ENCODE assay signal across 8 cellular contexts in genomic region chr14:70907172-70907995, GRCh38. TPM values are rescaled to one million over a fixed set of nuclear protein-coding genes. Genes with fewer than 3 reads are reported as not detected.
DNase-seq lines count a peak whose midpoint lies in the region; ATAC-seq and TF ChIP-seq lines count a peak whose summit lies in the region.

TSS of gene PCNX1 (plus strand) at chr14:70907459. CDS start at chr14:70907851, 392 bp downstream.

- H3K4me1 Mint-ChIP-seq in activated B cell treated with CpG ODN at 0.5 μM for 24 hours: peaks cover 26% of the 10 kb centered on the region

- no peak for TF ChIP-seq CTCF in activated B cell treated with CpG ODN at 0.5 μM for 24 hours (IDR thresholded peaks at IDR 0.05)
- peak; percentile 44 for TF ChIP-seq CTCF in cardiac fibroblast (IDR thresholded peaks at IDR 0.05; ENCODE audit: low read depth, low read length)

- H3K9me3 Mint-ChIP-seq in activated B cell treated with CpG ODN at 0.5 μM for 24 hours: no peaks in the 10 kb centered on the region

- H3K4me3 Mint-ChIP-seq in activated B cell treated with CpG ODN at 0.5 μM for 24 hours: peak within 1 kb of the TSS; percentile 85

- ATAC-seq in GM18868 (IDR thresholded peaks at IDR 0.05; ENCODE audit: unreplicated experiment) (peak; percentile 75), HG03103 (IDR thresholded peaks at IDR 0.05; ENCODE audit: low read depth, unreplicated experiment) (peak; percentile 69), activated B cell treated with CpG ODN at 0.5 μM for 24 hours (ENCODE audit: low read depth) (peak; percentile 79)

- H3K4me3 ChIP-seq in cardiac fibroblast (replicated peaks in 1 of 2; ENCODE audit: low read depth in 2 of 2, low read length in 2 of 2): peak within 1 kb of the TSS; percentile 91 to 95

- peaks cover 8% of the 10 kb centered on the region for H3K36me3 Mint-ChIP-seq in activated B cell treated with CpG ODN at 0.5 μM for 24 hours (ENCODE audit: low read depth)

- H3K27me3 Mint-ChIP-seq in activated B cell treated with CpG ODN at 0.5 μM for 24 hours: no peaks in the 10 kb centered on the region

- in situ Hi-C loops in ACHN (cut with HindIII; ENCODE audit: low pct_ligation_motif_present, low pct_unique_long_range_greater_than_20kb, low sequenced_read_pairs): no loop called here

- DNase-seq in ACHN (peak; percentile 85), NCI-H2227 treated with DMSO at 0.1 percent for 48 hours (lab: John Stamatoyannopoulos, UW) (peak; percentile 86), activated B cell treated with CpG ODN at 0.5 μM for 24 hours (peak; percentile 94), cardiac fibroblast (ENCODE audit: low read depth in 2 of 2) (peak; percentile 88 to 93), iris pigment epithelial cell (ENCODE audit: low read depth) (peak; percentile 85)
- peak; percentile 87 for DNase-seq in stimulated activated CD4-positive, alpha-beta T cell treated with anti-CD3 and anti-CD28 coated beads, Interleukin-12 subunit alpha, Interleukin-12 subunit beta, amount 100 ng/mL, for 4 hours

- peak within 1 kb of the TSS; percentile 93 for H3K27ac Mint-ChIP-seq in activated B cell treated with CpG ODN at 0.5 μM for 24 hours

- intact Hi-C loops in activated B cell treated with CpG ODN at 0.5 μM for 24 hours (cut with micrococcal nuclease): loop anchor here (1.0 to 5.0 kb wide), 10 partner anchors 21 to 1089 kb away; partner anchors contain the start of genes COX16, MAP3K9 and MED6

- POLR2A ChIA-PET in activated B cell treated with CpG ODN at 0.5 μM for 24 hours (lab: Charles Lee): interaction anchor here (0.6 to 2.0 kb wide), 9 partner anchors 20 to 1140 kb away, joined by 3 to 28 read pairs (median 4); partner anchors contain the start of genes MAP3K9, MED6 and SRSF5

- CTCF ChIA-PET in activated B cell treated with CpG ODN at 0.5 μM for 24 hours (lab: Charles Lee): interaction anchor here (0.6 to 4.3 kb wide), 28 partner anchors 8 to 845 kb away, joined by 3 to 48 read pairs (median 6); partner anchors contain the start of gene MAP3K9

RNA-seq across cellular contexts. Expression of gene PCNX1, which starts in this region (rescaled TPM):
- 53.6 and 64.7 TPM in 2 replicates for total RNA-seq in activated B cell treated with CpG ODN at 0.5 μM for 24 hours

Comparison
In these comparisons a context has a peak if more than half of its experiments do, and no peak if none do; other contexts are left out.
1. Peak in every context shown above with its lines: DNase-seq, ATAC-seq and H3K4me3 ChIP-seq.